10 cellular contexts compared by ENCODE assay signal in genomic region chr11:59197990-59198389, GRCh38. TPM values are rescaled to one million over a fixed set of nuclear protein-coding genes. Genes with fewer than 3 reads are reported as not detected.
DNase-seq lines count a peak whose midpoint lies in the region; ATAC-seq and TF ChIP-seq lines count a peak whose summit lies in the region.
"Had no signal": no experiment of that assay in that cellular context is flagged by ENCODE, and none has a peak within 500 bp of the region (broad histone marks: within the 10 kb centered on the region; RNA-seq: fewer than 3 reads in every experiment).

No MANE protein-coding gene starts in this region.

- intact Hi-C loops in head of caudate nucleus (cut with DNase I) = no loop called here

- peak overlapping the region; percentile 47 to 78 (median 64) for H3K4me2 ChIP-seq in BLaER1 treated with 17β-estradiol and CSF1 and Interleukin-3, amounts not matched to agents 10 nM and 100 nM

- ATAC-seq in GM19324 (IDR thresholded peaks at IDR 0.05; ENCODE audit: low FRiP score, unreplicated experiment) (no peak), HG03521 (IDR thresholded peaks at IDR 0.05; ENCODE audit: unreplicated experiment) (no peak)

- H3K36me3 Mint-ChIP-seq in nephron progenitor cell (ENCODE audit: low read depth) = peaks cover 88% of the 10 kb centered on the region

- H3K4me3 Mint-ChIP-seq in nephron progenitor cell = no peak overlapping the region

- H3K27me3 Mint-ChIP-seq in nephron progenitor cell (ENCODE audit: low read depth, poor library complexity) = no peaks in the 10 kb centered on the region

- no peak overlapping the region for H3K4me3 ChIP-seq in BLaER1 treated with 17β-estradiol and CSF1 and Interleukin-3, amounts not matched to agents 10 nM and 100 nM

- peaks cover 0 to 35% (median 0%) of the 10 kb centered on the region in 11 experiments; a peak in 3 of 22 replicates for H3K27me3 ChIP-seq in BLaER1 treated with 17β-estradiol and CSF1 and Interleukin-3, amounts not matched to agents 10 nM and 100 nM

- peaks cover 8% of the 10 kb centered on the region for H3K4me1 Mint-ChIP-seq in nephron progenitor cell

- no peak overlapping the region for H3K9ac ChIP-seq in BLaER1 treated with 17β-estradiol and CSF1 and Interleukin-3, amounts not matched to agents 10 nM and 100 nM

- no peak overlapping the region for H3K27ac Mint-ChIP-seq in nephron progenitor cell

- H3K27ac ChIP-seq in BLaER1 treated with 17β-estradiol and CSF1 and Interleukin-3, amounts not matched to agents 10 nM and 100 nM = 0 out of 22 replicates have a peak overlapping the region, but pooled peaks of 1 of the 11 experiments have one; percentile 19

- DNase-seq in RPMI7951 (ENCODE audit: low read depth) = peak; percentile 74
- peak; percentile 71 to 92 (median 83) for DNase-seq in head of caudate nucleus
- DNase-seq in pons (ENCODE audit: low spot score) = peak; percentile 83
- no peak for DNase-seq in nephron progenitor cell
- no peak for DNase-seq in NCI-H510A treated with DMSO at 0.1 percent for 48 hours (lab: John Stamatoyannopoulos, UW)
- DNase-seq: EL; stimulated activated CD4-positive, alpha-beta T cell treated with anti-CD3 and anti-CD28 coated beads, Interleukin-4, amount 100 ng/mL, for 4 hours had no signal

- H3K4me1 ChIP-seq in BLaER1 treated with 17β-estradiol and CSF1 and Interleukin-3, amounts not matched to agents 10 nM and 100 nM = peaks cover 39 to 55% (median 50%) of the 10 kb centered on the region in 10 experiments

- H3K9me3 ChIP-seq in BLaER1 treated with 17β-estradiol and CSF1 and Interleukin-3, amounts not matched to agents 10 nM and 100 nM (replicated peaks in 1 of 11) = peaks cover 0 to 14% (median 8%) of the 10 kb centered on the region in 11 experiments; a peak in 13 of 22 replicates

- no peak for TF ChIP-seq CTCF in nephron progenitor cell (IDR thresholded peaks at IDR 0.05)

- H3K9me3 Mint-ChIP-seq in nephron progenitor cell = no peaks in the 10 kb centered on the region

- peaks cover 0 to 67% (median 0%) of the 10 kb centered on the region in 11 experiments; a peak in 3 of 22 replicates for H4K20me1 ChIP-seq in BLaER1 treated with 17β-estradiol and CSF1 and Interleukin-3, amounts not matched to agents 10 nM and 100 nM

- H3K36me3 ChIP-seq in BLaER1 treated with 17β-estradiol and CSF1 and Interleukin-3, amounts not matched to agents 10 nM and 100 nM = peaks cover 0 to 68% (median 20%) of the 10 kb centered on the region in 11 experiments; a peak in 15 of 22 replicates

RNA-seq across cellular contexts. Expression of gene MPEG1, which starts 14.7 kb away (rescaled TPM):
- total RNA-seq in RPMI7951 (2014; rRNA removed; shearing (Covaris generic)) = not detected in 2 replicates

RNA-seq across cellular contexts. Expression of gene DTX4, which starts 26.1 kb away (rescaled TPM):
- 0.48 and 0.49 TPM in 2 replicates for total RNA-seq in RPMI7951 (2014; rRNA removed; shearing (Covaris generic))

RNA-seq across cellular contexts. Expression of gene FAM111A, which starts 55.3 kb away (rescaled TPM):
- total RNA-seq in RPMI7951 (2014; rRNA removed; shearing (Covaris generic)) = 118 and 127 TPM in 2 replicates

Comparison
In these comparisons a context has a peak if more than half of its experiments do, and no peak if none do; other contexts are left out.
1. DNase-seq: peak in RPMI7951 (single experiment), head of caudate nucleus (42 of 42) and pons (single experiment); none in nephron progenitor cell (single experiment) and NCI-H510A treated with DMSO at 0.1 percent for 48 hours (single experiment).